In the genomic region with DNA sequence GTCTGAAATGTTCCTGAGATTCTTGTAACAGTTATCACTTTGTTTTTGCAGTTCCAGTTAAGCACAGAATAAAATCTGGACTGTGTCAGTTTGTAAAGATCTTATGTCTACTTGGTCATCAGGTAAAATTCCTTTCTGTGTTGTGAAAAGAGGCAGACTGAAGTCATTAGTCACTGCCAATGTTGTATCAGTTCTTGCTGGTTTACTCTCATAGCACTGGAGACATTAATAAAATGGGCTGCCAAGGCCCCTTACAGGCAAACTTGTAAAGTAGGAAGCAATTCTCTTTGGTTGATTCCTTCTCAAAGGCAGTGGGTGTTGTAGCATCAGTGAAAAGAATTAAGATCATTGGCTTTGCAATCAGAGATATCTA, we compare ENCODE assay signal across 19 cellular contexts.
A peak's percentile ranks its signal among the peaks of the same experiment; 100 is the strongest.
DNase-seq lines count a peak whose midpoint lies in the region; ATAC-seq and TF ChIP-seq lines count a peak whose summit lies in the region.
"Had no signal": no experiment of that assay in that cellular context is flagged by ENCODE, and none has a peak within 500 bp of the region (broad histone marks: within the 10 kb centered on the region; RNA-seq: fewer than 3 reads in every experiment).

No MANE protein-coding gene starts in this region.

- TF ChIP-seq CTCF in mesothelial cell of epicardium (IDR thresholded peaks at IDR 0.05; ENCODE audit: unreplicated experiment) (no peak), prostate gland (IDR thresholded peaks at IDR 0.05) (no peak)

- H3K9me3 ChIP-seq in adipocyte (ENCODE audit: control insufficient read depth, low read length) (no peaks in the 10 kb centered on the region), prostate gland (no peaks in the 10 kb centered on the region)
- H3K9me3 ChIP-seq: BE2C had no signal

- no peak overlapping the region for H3K9ac ChIP-seq in adipocyte (ENCODE audit: low read length)

- no peak for TF ChIP-seq POLR2A in prostate gland (IDR thresholded peaks at IDR 0.05)

- H3K27me3 ChIP-seq in adipocyte (replicated peaks; ENCODE audit: control insufficient read depth, insufficient read depth, low read length): peaks cover under 1% of the 10 kb centered on the region
- no peaks in the 10 kb centered on the region for H3K27me3 ChIP-seq in prostate gland (replicated peaks; ENCODE audit: insufficient read depth)
- H3K27me3 ChIP-seq: BE2C had no signal

- H3K36me3 ChIP-seq in adipocyte (ENCODE audit: control insufficient read depth, insufficient read depth, low read length, severe bottlenecking) (no peaks in the 10 kb centered on the region), prostate gland (no peaks in the 10 kb centered on the region)
- H3K36me3 ChIP-seq: BE2C had no signal

- H3K27me3 Mint-ChIP-seq in mesothelial cell of epicardium (ENCODE audit: low read depth): no peaks in the 10 kb centered on the region
- no peaks in the 10 kb centered on the region for H3K27me3 Mint-ChIP-seq in stimulated activated naive B cell treated with anti-CD40 and anti-IgM and Interleukin-4, amounts not matched to agents 10 μg/mL and 1 μg/mL and 100 μg/mL, for 72 hours
- H3K27me3 Mint-ChIP-seq: CD4-positive, CD25-positive, alpha-beta regulatory T cell had no signal

- no peaks in the 10 kb centered on the region for H3K36me3 Mint-ChIP-seq in mesothelial cell of epicardium
- H3K36me3 Mint-ChIP-seq in stimulated activated naive B cell treated with anti-CD40 and anti-IgM and Interleukin-4, amounts not matched to agents 10 μg/mL and 1 μg/mL and 100 μg/mL, for 72 hours: no peaks in the 10 kb centered on the region
- H3K36me3 Mint-ChIP-seq: CD4-positive, CD25-positive, alpha-beta regulatory T cell; CD8-positive, alpha-beta memory T cell had no signal

- H3K4me1 ChIP-seq in adipocyte (ENCODE audit: control insufficient read depth, insufficient read depth, low read length) (no peaks in the 10 kb centered on the region), prostate gland (replicated peaks) (no peaks in the 10 kb centered on the region)
- H3K4me1 ChIP-seq: BE2C had no signal

- ATAC-seq in stimulated activated naive B cell treated with anti-CD40 and anti-IgM and Interleukin-4, amounts not matched to agents 10 μg/mL and 1 μg/mL and 100 μg/mL, for 72 hours (replicated peaks): no peak
- ATAC-seq in left colon: no peak
- no peak for ATAC-seq in HG03354 (IDR thresholded peaks at IDR 0.05; ENCODE audit: poor library complexity, severe bottlenecking, unreplicated experiment)
- ATAC-seq: HCT116 had no signal

- H3K27ac Mint-ChIP-seq in mesothelial cell of epicardium: peak overlapping the region; percentile 55
- H3K27ac Mint-ChIP-seq in stimulated activated naive B cell treated with anti-CD40 and anti-IgM and Interleukin-4, amounts not matched to agents 10 μg/mL and 1 μg/mL and 100 μg/mL, for 72 hours: no peak overlapping the region
- H3K27ac Mint-ChIP-seq: CD4-positive, CD25-positive, alpha-beta regulatory T cell; CD8-positive, alpha-beta memory T cell; HFFc6 had no signal

- peaks cover 15% of the 10 kb centered on the region for H3K4me1 Mint-ChIP-seq in mesothelial cell of epicardium
- peaks cover 7 to 12% of the 10 kb centered on the region in 2 donors for H3K4me1 Mint-ChIP-seq in stimulated activated naive B cell treated with anti-CD40 and anti-IgM and Interleukin-4, amounts not matched to agents 10 μg/mL and 1 μg/mL and 100 μg/mL, for 72 hours
- H3K4me1 Mint-ChIP-seq: CD8-positive, alpha-beta memory T cell had no signal

- no peak overlapping the region for H3K27ac ChIP-seq in prostate gland

- no peak overlapping the region for H3K4me3 Mint-ChIP-seq in mesothelial cell of epicardium
- H3K4me3 Mint-ChIP-seq in stimulated activated naive B cell treated with anti-CD40 and anti-IgM and Interleukin-4, amounts not matched to agents 10 μg/mL and 1 μg/mL and 100 μg/mL, for 72 hours: no peak overlapping the region
- H3K4me3 Mint-ChIP-seq: CD4-positive, CD25-positive, alpha-beta regulatory T cell; CD8-positive, alpha-beta memory T cell; HFFc6 had no signal

- intact Hi-C loops in prostate gland (cut with DNase I) (no loop called here), left colon (cut with DNase I, micrococcal nuclease) (no loop called here)

- peaks cover 5% of the 10 kb centered on the region for H3K9me3 Mint-ChIP-seq in mesothelial cell of epicardium
- H3K9me3 Mint-ChIP-seq in stimulated activated naive B cell treated with anti-CD40 and anti-IgM and Interleukin-4, amounts not matched to agents 10 μg/mL and 1 μg/mL and 100 μg/mL, for 72 hours: peaks cover 0 to 2% of the 10 kb centered on the region in 2 donors
- H3K9me3 Mint-ChIP-seq: HFFc6 had no signal

- peak; percentile 6 for DNase-seq in adipocyte (ENCODE audit: low read depth)
- DNase-seq in mesothelial cell of epicardium (ENCODE audit: low spot score in 2 of 2, unreplicated experiment in 2 of 2): no peak
- peak; percentile 15 for DNase-seq in prostate gland (ENCODE audit: low spot score)
- DNase-seq in DMS 273 treated with DMSO at 0.1 percent for 48 hours (lab: John Stamatoyannopoulos, UW): no peak
- no peak for DNase-seq in stimulated activated naive B cell treated with anti-CD40 and anti-IgM and Interleukin-4, amounts not matched to agents 10 μg/mL and 1 μg/mL and 100 μg/mL, for 72 hours
- DNase-seq in left colon: no peak
- DNase-seq: ACHN; BE2C; C1 segment of cervical spinal cord; CD4-positive, CD25-positive, alpha-beta regulatory T cell; CD8-positive, alpha-beta memory T cell; COR-L47; DMS79; GDM1; GOT3; H7; HFFc6 had no signal

- H3K4me3 ChIP-seq in adipocyte (ENCODE audit: low read length): no peak overlapping the region
- no peak overlapping the region for H3K4me3 ChIP-seq in prostate gland

Comparison
In these comparisons a context has a peak if more than half of its experiments do, and no peak if none do; other contexts are left out.
1. DNase-seq: peak in adipocyte (single experiment) and prostate gland (single experiment); none in mesothelial cell of epicardium (0 of 2), DMS 273 treated with DMSO at 0.1 percent for 48 hours (single experiment), stimulated activated naive B cell treated with anti-CD40 and anti-IgM and Interleukin-4, amounts not matched to agents 10 μg/mL and 1 μg/mL and 100 μg/mL, for 72 hours (single experiment) and left colon (0 of 2).